18 cellular contexts compared by ENCODE assay signal in the genomic region with DNA sequence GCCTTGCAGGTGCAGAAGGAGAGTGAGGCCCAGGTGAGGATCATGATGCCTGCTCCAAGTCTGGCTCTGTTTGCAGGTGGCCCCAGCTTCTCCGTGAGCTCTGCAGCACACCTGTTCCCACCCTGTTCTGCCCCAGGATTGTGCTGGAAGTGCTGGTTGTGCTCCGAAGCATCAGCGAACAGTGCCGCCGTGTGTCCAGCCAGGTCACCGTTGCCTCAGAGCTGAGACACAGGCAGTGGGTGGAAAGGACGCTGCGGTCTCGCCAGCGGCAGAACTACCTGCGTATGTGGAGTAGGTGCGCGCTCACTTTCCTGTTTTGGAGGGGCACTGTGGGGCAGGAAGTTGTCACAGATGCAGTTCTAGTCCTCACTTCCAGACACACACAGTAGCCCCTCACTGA.
"Had no signal": no experiment of that assay in that cellular context is flagged by ENCODE, and none has a peak within 500 bp of the region (broad histone marks: within the 10 kb centered on the region; RNA-seq: fewer than 3 reads in every experiment).

No MANE protein-coding gene starts in this region.

- ATAC-seq: effector memory CD8-positive, alpha-beta T cell; natural killer cell; stimulated activated naive CD8-positive, alpha-beta T cell treated with anti-CD3 and anti-CD28 coated beads, Interleukin-15, Interleukin-2, amounts not matched to agents 100 U/mL and 50 U/mL, for 24 hours had no signal

- DNase-seq: effector memory CD8-positive, alpha-beta T cell; erythroblast; foreskin melanocyte; kidney glomerular epithelial cell; natural killer cell; nucleus accumbens; ovary; small intestine; stimulated activated CD4-positive, alpha-beta T cell treated with anti-CD3 and anti-CD28 coated beads, Interleukin-12 subunit alpha, Interleukin-12 subunit beta, amount 100 ng/mL, for 4 hours; stimulated activated naive CD8-positive, alpha-beta T cell treated with anti-CD3 and anti-CD28 coated beads, Interleukin-15, Interleukin-2, amounts not matched to agents 100 U/mL and 50 U/mL, for 24 hours; thyroid gland; upper lobe of left lung had no signal

- H3K9me3 ChIP-seq: ovary, right atrium auricular region, suprapubic skin, thyroid gland, upper lobe of left lung, vagina had no signal

- H3K27me3 Mint-ChIP-seq: dendritic cell treated with granulocyte-macrophage colony-stimulating factor and Interleukin-4, amounts not matched to agents 40 ng/mL and 50 ng/mL, for 4 days; effector memory CD8-positive, alpha-beta T cell had no signal

- H3K27ac Mint-ChIP-seq: dendritic cell treated with granulocyte-macrophage colony-stimulating factor and Interleukin-4, amounts not matched to agents 40 ng/mL and 50 ng/mL, for 4 days; effector memory CD8-positive, alpha-beta T cell; natural killer cell had no signal

- H3K4me3 ChIP-seq: hepatocyte, ovary, right atrium auricular region, suprapubic skin, thyroid gland, upper lobe of left lung, vagina had no signal

- H3K27ac ChIP-seq: hepatocyte, ovary, right atrium auricular region, suprapubic skin, thyroid gland, upper lobe of left lung, vagina had no signal

- H3K9me3 Mint-ChIP-seq: dendritic cell treated with granulocyte-macrophage colony-stimulating factor and Interleukin-4, amounts not matched to agents 40 ng/mL and 50 ng/mL, for 4 days; effector memory CD8-positive, alpha-beta T cell; natural killer cell; neural crest cell had no signal

- FAIRE-seq: small intestine had no signal

- H3K27me3 ChIP-seq: hepatocyte, ovary, right atrium auricular region, suprapubic skin, thyroid gland, upper lobe of left lung, vagina had no signal

- H3K4me2 ChIP-seq: hepatocyte had no signal

- H3K4me3 Mint-ChIP-seq: dendritic cell treated with granulocyte-macrophage colony-stimulating factor and Interleukin-4, amounts not matched to agents 40 ng/mL and 50 ng/mL, for 4 days; effector memory CD8-positive, alpha-beta T cell; natural killer cell; neural crest cell had no signal

- H3K4me1 Mint-ChIP-seq: neural crest cell had no signal

- H3K4me1 ChIP-seq: right atrium auricular region, suprapubic skin, vagina had no signal

- H3K36me3 ChIP-seq: ovary had no signal

- H2AFZ ChIP-seq: hepatocyte had no signal

- H3K79me2 ChIP-seq: hepatocyte had no signal
